Comparison of ENCODE assay signal across 15 cellular contexts in the genomic region with DNA sequence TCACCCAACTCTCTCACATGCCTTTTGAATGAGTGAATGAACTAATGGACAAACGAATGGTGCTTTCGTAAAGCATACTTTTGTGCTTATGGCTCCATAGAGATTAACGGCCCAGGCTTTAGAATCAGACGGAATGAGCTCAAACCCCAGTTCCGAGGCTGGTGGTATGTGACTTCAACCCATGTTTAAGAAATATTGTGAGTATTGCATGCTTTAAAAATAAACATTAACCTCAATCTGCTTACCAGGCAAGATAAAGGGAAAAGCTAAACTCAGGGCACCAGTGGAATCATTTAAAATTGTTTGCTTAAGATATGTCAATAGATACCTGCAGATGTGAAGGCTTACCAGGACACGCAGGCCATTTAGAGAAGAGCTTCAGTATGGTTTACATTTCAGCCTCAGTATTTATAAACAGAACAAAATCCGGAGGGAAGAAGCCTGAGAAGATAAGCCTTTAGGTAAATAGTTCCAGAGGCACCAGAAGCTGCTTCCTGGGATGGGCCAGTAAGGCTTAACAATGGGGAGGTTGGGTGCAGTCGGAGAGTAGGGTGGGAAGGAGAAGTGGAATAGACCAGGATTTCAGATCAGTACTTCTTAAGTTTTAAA.
A peak's percentile ranks its signal among the peaks of the same experiment; 100 is the strongest.
DNase-seq lines count a peak whose midpoint lies in the region; TF ChIP-seq lines count a peak whose summit lies in the region.
"Had no signal": no experiment of that assay in that cellular context is flagged by ENCODE, and none has a peak within 500 bp of the region (broad histone marks: within the 10 kb centered on the region; RNA-seq: fewer than 3 reads in every experiment).

No MANE protein-coding gene starts in this region.

- H3K36me3 Mint-ChIP-seq in CD4-positive, alpha-beta memory T cell, result no peaks in the 10 kb centered on the region

- H3K9me3 ChIP-seq in CD4-positive, alpha-beta memory T cell (ENCODE audit: control insufficient read depth in 1 of 2, low read length in 2 of 2), result no peaks in the 10 kb centered on the region

- no peaks in the 10 kb centered on the region for H3K4me1 Mint-ChIP-seq in CD4-positive, alpha-beta memory T cell

- CTCF ChIA-PET in CD4-positive, alpha-beta memory T cell (lab: Charles Lee; ENCODE audit: partially characterized antibody), result interaction anchor here (1.1 kb wide), 1 partner anchor 10 kb away, joined by 3 read pairs; no protein-coding TSS in a partner anchor

- H3K4me3 Mint-ChIP-seq in CD4-positive, alpha-beta memory T cell, result no peak overlapping the region
- H3K4me3 Mint-ChIP-seq: effector memory CD8-positive, alpha-beta T cell; nephron progenitor cell had no signal

- no peaks in the 10 kb centered on the region for H3K27me3 ChIP-seq in CD4-positive, alpha-beta memory T cell (ENCODE audit: insufficient read depth, low read length)
- H3K27me3 ChIP-seq: cardiac muscle cell had no signal

- DNase-seq in DMS53 treated with DMSO at 0.1 percent for 48 hours (lab: John Stamatoyannopoulos, UW; ENCODE audit: unreplicated experiment), result peak; percentile 80
- DNase-seq in NCI-H82 (lab: John Stamatoyannopoulos, UW), result peak; percentile 89
- peak; percentile 26 for DNase-seq in fibroblast of the conjunctiva (ENCODE audit: low read depth)
- no peak for DNase-seq in T-helper 9 cell
- no peak for DNase-seq in GM20000 (ENCODE audit: low spot score)
- no peak for DNase-seq in stimulated activated naive CD4-positive, alpha-beta T cell (lab: John Stamatoyannopoulos, UW)
- DNase-seq in CD4-positive, alpha-beta memory T cell, result no peak
- DNase-seq: activated CD4-positive, CD25-positive, alpha-beta regulatory T cell; effector memory CD8-positive, alpha-beta T cell; foreskin keratinocyte; NCI-H2171 treated with DMSO at 0.1 percent for 48 hours; nephron progenitor cell; stimulated activated CD4-positive, alpha-beta T cell treated with anti-CD3 and anti-CD28 coated beads, Interleukin-4, amount 100 ng/mL, for 1 hour had no signal

- H3K36me3 ChIP-seq in CD4-positive, alpha-beta memory T cell (ENCODE audit: insufficient read depth, low read length), result no peaks in the 10 kb centered on the region
- H3K36me3 ChIP-seq: cardiac muscle cell had no signal

- H3K27ac ChIP-seq in 22Rv1, result peak overlapping the region; percentile 74
- H3K27ac ChIP-seq in CD4-positive, alpha-beta memory T cell (ENCODE audit: low read depth, low read length), result no peak overlapping the region
- H3K27ac ChIP-seq: cardiac muscle cell, foreskin keratinocyte had no signal

- H3K9me3 Mint-ChIP-seq in CD4-positive, alpha-beta memory T cell, result peaks cover 0 to 5% (median 0%) of the 10 kb centered on the region in 8 donors

- POLR2A ChIA-PET in CD4-positive, alpha-beta memory T cell (lab: Charles Lee; ENCODE audit: partially characterized antibody), result no interaction called here

- no peaks in the 10 kb centered on the region for H3K4me1 ChIP-seq in CD4-positive, alpha-beta memory T cell (ENCODE audit: insufficient read depth, low read length)
- H3K4me1 ChIP-seq: foreskin keratinocyte had no signal

- H3K27me3 Mint-ChIP-seq in CD4-positive, alpha-beta memory T cell, result peaks cover 6 to 8% of the 10 kb centered on the region in 2 donors

- intact Hi-C loops in CD4-positive, alpha-beta memory T cell (cut with micrococcal nuclease), result no loop called here

- no peak overlapping the region for H3K4me3 ChIP-seq in CD4-positive, alpha-beta memory T cell (ENCODE audit: low read length in 2 of 2)
- H3K4me3 ChIP-seq: cardiac muscle cell had no signal

- H3K27ac Mint-ChIP-seq in CD4-positive, alpha-beta memory T cell, result no peak overlapping the region
- H3K27ac Mint-ChIP-seq: effector memory CD8-positive, alpha-beta T cell; nephron progenitor cell had no signal

- TF ChIP-seq CTCF in 22Rv1 (IDR thresholded peaks at IDR 0.05) (no peak), GM20000 (IDR thresholded peaks at IDR 0.05; ENCODE audit: extremely low read depth, missing control alignments) (no peak)

Comparison
In these comparisons a context has a peak if more than half of its experiments do, and no peak if none do; other contexts are left out.
1. DNase-seq: peak in DMS53 treated with DMSO at 0.1 percent for 48 hours (single experiment), NCI-H82 (single experiment) and fibroblast of the conjunctiva (single experiment); none in T-helper 9 cell (single experiment), GM20000 (single experiment), stimulated activated naive CD4-positive, alpha-beta T cell (0 of 6) and CD4-positive, alpha-beta memory T cell (0 of 5).